In genomic region chr15:31133890-31134289, GRCh38 we compare ENCODE assay signal across 3 cellular contexts.
"Had no signal": no experiment of that assay in that cellular context is flagged by ENCODE, and none has a peak within 500 bp of the region (broad histone marks: within the 10 kb centered on the region; RNA-seq: fewer than 3 reads in every experiment).

No MANE protein-coding gene starts in this region.

- ATAC-seq: GM12878 had no signal

- H3K4me3 ChIP-seq: GM12878 had no signal

- DNase-seq: GDM1, GF-D8 had no signal
